ENCODE assay signal across 14 cellular contexts in the genomic region with DNA sequence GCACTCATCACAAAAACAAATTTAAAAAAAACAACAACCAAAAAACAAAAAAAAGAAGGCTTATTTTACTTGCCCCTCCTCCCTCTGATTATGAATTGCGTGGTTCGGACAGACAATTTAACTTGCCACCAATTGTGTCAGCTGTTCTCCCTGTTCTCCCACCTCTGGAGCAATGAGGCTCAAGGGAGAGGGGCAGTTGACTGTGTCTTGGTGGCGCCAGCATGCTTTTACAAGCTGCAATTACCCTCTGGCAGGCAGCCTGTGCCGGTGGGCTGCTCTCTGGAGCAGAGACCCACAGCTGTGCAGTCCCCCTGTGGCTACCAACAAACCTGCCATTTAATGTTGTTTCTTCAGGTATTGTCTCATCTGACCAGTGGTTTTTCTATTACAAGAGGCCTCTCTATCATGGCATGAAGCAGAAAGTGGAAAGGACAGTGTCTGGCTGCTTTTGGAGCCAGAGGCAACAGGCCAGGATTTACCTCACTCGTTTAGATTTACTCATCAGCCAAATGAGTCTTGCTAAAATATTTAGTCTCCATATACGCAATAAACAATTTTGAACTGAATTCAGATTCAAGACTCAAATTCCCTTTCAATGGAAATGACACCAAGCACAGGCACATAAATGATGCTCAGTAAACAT.
DNase-seq lines count a peak whose midpoint lies in the region; ATAC-seq and TF ChIP-seq lines count a peak whose summit lies in the region.
"Had no signal": no experiment of that assay in that cellular context is flagged by ENCODE, and none has a peak within 500 bp of the region (broad histone marks: within the 10 kb centered on the region; RNA-seq: fewer than 3 reads in every experiment).

No MANE protein-coding gene starts in this region.

- TF ChIP-seq EP300 in gastroesophageal sphincter (IDR thresholded peaks at IDR 0.05) (no peak), esophagus muscularis mucosa (IDR thresholded peaks at IDR 0.05) (no peak)

- H3K27ac ChIP-seq in gastroesophageal sphincter (peak overlapping the region in 3 of 4 donors; percentile 18 to 47 (median 39)), upper lobe of right lung (peak overlapping the region; percentile 52), esophagus muscularis mucosa (replicated peaks in 1 of 4) (peak overlapping the region in 2 of 4 donors; percentile 47 to 50)

- H3K4me3 ChIP-seq in gastroesophageal sphincter (no peak overlapping the region), upper lobe of right lung (no peak overlapping the region), esophagus muscularis mucosa (no peak overlapping the region)
- H3K4me3 ChIP-seq: tibial nerve had no signal

- no peaks in the 10 kb centered on the region for H3K9me3 ChIP-seq in gastroesophageal sphincter
- H3K9me3 ChIP-seq in upper lobe of right lung = no peaks in the 10 kb centered on the region
- no peaks in the 10 kb centered on the region for H3K9me3 ChIP-seq in esophagus muscularis mucosa
- H3K9me3 ChIP-seq: tibial nerve had no signal

- H3K36me3 ChIP-seq in gastroesophageal sphincter = no peaks in the 10 kb centered on the region
- no peaks in the 10 kb centered on the region for H3K36me3 ChIP-seq in upper lobe of right lung
- no peaks in the 10 kb centered on the region for H3K36me3 ChIP-seq in esophagus muscularis mucosa
- H3K36me3 ChIP-seq: tibial nerve had no signal

- H3K4me1 ChIP-seq in gastroesophageal sphincter (peaks cover 0 to 19% (median 0%) of the 10 kb centered on the region in 3 donors), upper lobe of right lung (peaks cover 6% of the 10 kb centered on the region), esophagus muscularis mucosa (peaks cover 0 to 22% (median 20%) of the 10 kb centered on the region in 4 donors)

- TF ChIP-seq CTCF in gastroesophageal sphincter (IDR thresholded peaks at IDR 0.05) (no peak), upper lobe of right lung (IDR thresholded peaks at IDR 0.05) (no peak), esophagus muscularis mucosa (IDR thresholded peaks at IDR 0.05) (no peak)

- WGBS in gastroesophageal sphincter (ENCODE audit: low coverage in 1 of 2), 2 donors = 63 to 68% methylated on average over 6 of the region's 6 CpGs
- 75% methylated on average over 6 of the region's 6 CpGs for WGBS in esophagus muscularis mucosa

- peak; percentile 41 for DNase-seq in NCI-H748 (lab: John Stamatoyannopoulos, UW; ENCODE audit: unreplicated experiment)
- no peak for DNase-seq in NCI-H748 treated with DMSO at 0.1 percent for 48 hours (lab: John Stamatoyannopoulos, UW)
- DNase-seq in NCI-H1694 treated with DMSO at 0.1 percent for 48 hours (lab: John Stamatoyannopoulos, UW) = peak; percentile 95
- DNase-seq in upper lobe of right lung = no peak
- no peak for DNase-seq in esophagus muscularis mucosa (ENCODE audit: extremely low spot score)
- DNase-seq in activated CD4-positive, alpha-beta T cell treated with anti-CD3 and anti-CD28 coated beads, Interleukin-2, amount 50 U/mL, for 1 hour = no peak
- DNase-seq: activated CD4-positive, alpha-beta memory T cell treated with anti-CD3 and anti-CD28 coated beads, Interleukin-2, amount 10 ng/mL, durations not matched to agents 7 days and 5 days; amniotic stem cell; CD4-positive, CD25-positive, alpha-beta regulatory T cell; stimulated activated CD4-positive, alpha-beta T cell treated with anti-CD3 and anti-CD28 coated beads, Interleukin-4, amount 100 ng/mL, for 1 hour had no signal

- H3K27me3 ChIP-seq in gastroesophageal sphincter = no peaks in the 10 kb centered on the region
- no peaks in the 10 kb centered on the region for H3K27me3 ChIP-seq in upper lobe of right lung
- H3K27me3 ChIP-seq in esophagus muscularis mucosa = no peaks in the 10 kb centered on the region
- H3K27me3 ChIP-seq: tibial nerve had no signal

- peak; percentile 29 for ATAC-seq in gastroesophageal sphincter
- ATAC-seq in upper lobe of right lung = no peak
- no peak for ATAC-seq in HG03460 (IDR thresholded peaks at IDR 0.05; ENCODE audit: unreplicated experiment)
- ATAC-seq: activated T-helper 17 cell treated with anti-CD3 and anti-CD28 coated beads, Interleukin-2, amount 50 U/mL, for 72 hours had no signal

- TF ChIP-seq POLR2A in gastroesophageal sphincter (IDR thresholded peaks at IDR 0.05) (no peak), esophagus muscularis mucosa (IDR thresholded peaks at IDR 0.05; ENCODE audit: low read depth) (no peak)

- intact Hi-C loops in upper lobe of right lung (cut with DNase I) = no loop called here
- intact Hi-C loops in esophagus muscularis mucosa (cut with DNase I) = loop anchor here (5.0 kb wide), 1 partner anchor 168 kb away; no protein-coding TSS in a partner anchor

Comparison
In these comparisons a context has a peak if more than half of its experiments do, and no peak if none do; other contexts are left out.
1. DNase-seq: peak in NCI-H748 (single experiment) and NCI-H1694 treated with DMSO at 0.1 percent for 48 hours (single experiment); none in NCI-H748 treated with DMSO at 0.1 percent for 48 hours (single experiment), upper lobe of right lung (single experiment), esophagus muscularis mucosa (single experiment) and activated CD4-positive, alpha-beta T cell treated with anti-CD3 and anti-CD28 coated beads, Interleukin-2, amount 50 U/mL, for 1 hour (single experiment).